In the genomic region with DNA sequence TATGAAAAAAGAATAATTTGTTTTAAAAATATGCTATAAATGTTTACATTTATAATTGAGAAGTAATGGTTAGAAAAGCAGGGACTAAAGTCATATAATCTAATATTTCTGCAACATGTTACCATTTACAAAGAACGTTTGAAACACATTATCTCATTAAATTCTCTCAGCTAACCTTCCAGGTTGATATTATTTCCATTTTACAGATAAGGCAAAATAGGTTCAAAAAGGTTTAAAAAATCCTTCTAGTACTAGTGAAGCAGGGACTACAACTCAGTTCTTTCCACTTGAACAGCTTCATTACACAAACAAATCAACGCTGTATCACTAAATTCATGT, we compare ENCODE assay signal across 1 cellular context.
TF ChIP-seq lines count a peak whose summit lies in the region.

No MANE protein-coding gene starts in this region.

TF ChIP-seq in H1, 55 proteins besides CTCF, POLR2A, EP300 and RAD21:
- no peak for TF ChIP-seq KDM5A (IDR thresholded peaks at IDR 0.05; ENCODE audit: low read length)
- TF ChIP-seq KDM1A (IDR thresholded peaks at IDR 0.05; ENCODE audit: borderline replicate concordance, low read length), result no peak
- no peak for TF ChIP-seq EGR1 (IDR thresholded peaks at IDR 0.05; ENCODE audit: borderline replicate concordance, low read depth, low read length)
- no peak for TF ChIP-seq BCL11A (IDR thresholded peaks at IDR 0.05; ENCODE audit: low read depth in 2 of 2, low read length in 2 of 2)
- TF ChIP-seq ATF3 (IDR thresholded peaks at IDR 0.05; ENCODE audit: insufficient read depth, low read depth, low read length), result no peak
TF ChIP-seq in H1: peak in this region for 0.
